In genomic region chr6:51266569-51266968, GRCh38 we compare ENCODE assay signal across 16 cellular contexts.
"Had no signal": no experiment of that assay in that cellular context is flagged by ENCODE, and none has a peak within 500 bp of the region (broad histone marks: within the 10 kb centered on the region; RNA-seq: fewer than 3 reads in every experiment).

No MANE protein-coding gene starts in this region.

- H3K4me1 ChIP-seq: colonic mucosa had no signal

- H3K27me3 ChIP-seq: colonic mucosa had no signal

- H3K4me3 ChIP-seq: colonic mucosa had no signal

- DNase-seq: activated CD4-positive, alpha-beta T cell treated with anti-CD3 and anti-CD28 coated beads for 48 hours; activated CD4-positive, alpha-beta T cell treated with anti-CD3 and anti-CD28 coated beads, Interleukin-2, amount 50 U/mL, for 4 hours; activated CD4-positive, CD25-positive, alpha-beta regulatory T cell treated with anti-CD3 and anti-CD28 coated beads, Interleukin-2, amount 50 U/mL, for 72 hours; activated CD8-positive, alpha-beta memory T cell treated with anti-CD3 and anti-CD28 coated beads, Interleukin-2, amount 10 ng/mL, durations not matched to agents 7 days and 5 days; activated effector memory CD4-positive, alpha-beta T cell treated with Interleukin-2 at 50 U/mL for 16 hours; activated naive CD4-positive, alpha-beta T cell; activated T-cell treated with anti-CD3 and anti-CD28 coated beads, Interleukin-2, amount 50 U/mL, for 24 hours; amygdala; caudate nucleus; colonic mucosa; NCI-H146; NCI-H1930; NCI-H345; NCI-H510A; NCI-H526 treated with DMSO at 0.1 percent for 48 hours; NK-92 treated with Interleukin-12 subunit alpha and Interleukin-12 subunit beta, amount 100 ng/mL, for 24 hours had no signal

- H3K36me3 ChIP-seq: colonic mucosa had no signal

- H3K9me3 ChIP-seq: colonic mucosa had no signal

- H3K27ac ChIP-seq: colonic mucosa had no signal
